Comparison of ENCODE assay signal across 1 cellular context in genomic region chr1:30790850-30791778, GRCh38.
TF ChIP-seq lines count a peak whose summit lies in the region.

No MANE protein-coding gene starts in this region.

TF ChIP-seq in K562, 482 proteins besides CTCF, POLR2A, EP300 and RAD21 (continued from another document and continues in another):
- 0 out of 2 replicates have a peak, but pooled peaks have one; percentile 26 for TF ChIP-seq ZBTB2 (IDR thresholded peaks at IDR 0.05)
- TF ChIP-seq, protein P1, sequence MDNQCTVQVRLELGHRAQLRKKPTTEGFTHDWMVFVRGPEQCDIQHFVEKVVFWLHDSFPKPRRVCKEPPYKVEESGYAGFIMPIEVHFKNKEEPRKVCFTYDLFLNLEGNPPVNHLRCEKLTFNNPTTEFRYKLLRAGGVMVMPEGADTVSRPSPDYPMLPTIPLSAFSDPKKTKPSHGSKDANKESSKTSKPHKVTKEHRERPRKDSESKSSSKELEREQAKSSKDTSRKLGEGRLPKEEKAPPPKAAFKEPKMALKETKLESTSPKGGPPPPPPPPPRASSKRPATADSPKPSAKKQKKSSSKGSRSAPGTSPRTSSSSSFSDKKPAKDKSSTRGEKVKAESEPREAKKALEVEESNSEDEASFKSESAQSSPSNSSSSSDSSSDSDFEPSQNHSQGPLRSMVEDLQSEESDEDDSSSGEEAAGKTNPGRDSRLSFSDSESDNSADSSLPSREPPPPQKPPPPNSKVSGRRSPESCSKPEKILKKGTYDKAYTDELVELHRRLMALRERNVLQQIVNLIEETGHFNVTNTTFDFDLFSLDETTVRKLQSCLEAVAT (IDR thresholded peaks at IDR 0.05): 0 out of 4 replicates have a peak, but pooled peaks of 1 of the 2 experiments have one; percentile 40
- TF ChIP-seq FOSL1 (tag; conservative IDR thresholded peaks at IDR 0.05): no peak
- TF ChIP-seq ZNF76 (CRISPR knock-in tag; IDR thresholded peaks at IDR 0.05; ENCODE audit: borderline replicate concordance): no peak
- TF ChIP-seq TOE1 (IDR thresholded peaks at IDR 0.05; ENCODE audit: borderline replicate concordance): 0 out of 2 replicates have a peak, but pooled peaks have one; percentile 25
- no peak for TF ChIP-seq TOE1 (CRISPR knock-in tag; IDR thresholded peaks at IDR 0.05; ENCODE audit: borderline replicate concordance, low read depth)
- no peak for TF ChIP-seq KLF1 (tag; IDR thresholded peaks at IDR 0.05)
- no peak for TF ChIP-seq CBX5 (IDR thresholded peaks at IDR 0.05; ENCODE audit: borderline replicate concordance, low read depth)
- no peak for TF ChIP-seq SMAD4 (CRISPR knock-in tag; conservative IDR thresholded peaks at IDR 0.05)
- TF ChIP-seq ARHGAP35 (IDR thresholded peaks at IDR 0.05; ENCODE audit: partially characterized antibody): no peak
- TF ChIP-seq CBX3 (IDR thresholded peaks at IDR 0.05; ENCODE audit: borderline replicate concordance in 1 of 2, low read length in 2 of 2): no peak
- no peak for TF ChIP-seq SNRNP70 (optimal IDR thresholded peaks at IDR 0.05; ENCODE audit: low read depth, low read length)
- TF ChIP-seq, protein P2, sequence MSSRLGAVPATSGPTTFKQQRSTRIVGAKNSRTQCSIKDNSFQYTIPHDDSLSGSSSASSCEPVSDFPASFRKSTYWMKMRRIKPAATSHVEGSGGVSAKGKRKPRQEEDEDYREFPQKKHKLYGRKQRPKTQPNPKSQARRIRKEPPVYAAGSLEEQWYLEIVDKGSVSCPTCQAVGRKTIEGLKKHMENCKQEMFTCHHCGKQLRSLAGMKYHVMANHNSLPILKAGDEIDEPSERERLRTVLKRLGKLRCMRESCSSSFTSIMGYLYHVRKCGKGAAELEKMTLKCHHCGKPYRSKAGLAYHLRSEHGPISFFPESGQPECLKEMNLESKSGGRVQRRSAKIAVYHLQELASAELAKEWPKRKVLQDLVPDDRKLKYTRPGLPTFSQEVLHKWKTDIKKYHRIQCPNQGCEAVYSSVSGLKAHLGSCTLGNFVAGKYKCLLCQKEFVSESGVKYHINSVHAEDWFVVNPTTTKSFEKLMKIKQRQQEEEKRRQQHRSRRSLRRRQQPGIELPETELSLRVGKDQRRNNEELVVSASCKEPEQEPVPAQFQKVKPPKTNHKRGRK (tag; IDR thresholded peaks at IDR 0.05): peak; percentile 99
- TF ChIP-seq ZBTB5 (IDR thresholded peaks at IDR 0.05): 0 out of 2 replicates have a peak, but pooled peaks have one; percentile 59
- TF ChIP-seq, protein P3, sequence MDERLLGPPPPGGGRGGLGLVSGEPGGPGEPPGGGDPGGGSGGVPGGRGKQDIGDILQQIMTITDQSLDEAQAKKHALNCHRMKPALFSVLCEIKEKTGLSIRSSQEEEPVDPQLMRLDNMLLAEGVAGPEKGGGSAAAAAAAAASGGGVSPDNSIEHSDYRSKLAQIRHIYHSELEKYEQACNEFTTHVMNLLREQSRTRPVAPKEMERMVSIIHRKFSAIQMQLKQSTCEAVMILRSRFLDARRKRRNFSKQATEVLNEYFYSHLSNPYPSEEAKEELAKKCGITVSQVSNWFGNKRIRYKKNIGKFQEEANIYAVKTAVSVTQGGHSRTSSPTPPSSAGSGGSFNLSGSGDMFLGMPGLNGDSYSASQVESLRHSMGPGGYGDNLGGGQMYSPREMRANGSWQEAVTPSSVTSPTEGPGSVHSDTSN (CRISPR knock-in tag; IDR thresholded peaks at IDR 0.05; ENCODE audit: low read depth): no peak
- TF ChIP-seq, protein P3 (tag; conservative IDR thresholded peaks at IDR 0.05; ENCODE audit: low read depth): no peak
- no peak for TF ChIP-seq PHB (CRISPR knock-in tag; IDR thresholded peaks at IDR 0.05)
- 0 out of 2 replicates have a peak, but pooled peaks have one; percentile 58 for TF ChIP-seq MTA1 (IDR thresholded peaks at IDR 0.05; ENCODE audit: borderline replicate concordance)
- TF ChIP-seq ZNF57 (CRISPR knock-in tag; IDR thresholded peaks at IDR 0.05): no peak
- TF ChIP-seq ZNF12 (CRISPR knock-in tag; IDR thresholded peaks at IDR 0.05): 0 out of 2 replicates have a peak, but pooled peaks have one; percentile 27
- no peak for TF ChIP-seq ZNF830 (CRISPR knock-in tag; IDR thresholded peaks at IDR 0.05)
- peak; percentile 69; the same call in 1 of the 2 replicates for TF ChIP-seq ELF4 (CRISPR knock-in tag; IDR thresholded peaks at IDR 0.05)
- peak; percentile 73; the same call in 1 of the 2 replicates for TF ChIP-seq OTX1 (CRISPR knock-in tag; IDR thresholded peaks at IDR 0.05)
- TF ChIP-seq MIER1 (IDR thresholded peaks at IDR 0.05; ENCODE audit: low read depth): peak; percentile 27; the same call in 1 of the 2 replicates
- TF ChIP-seq ZNF778 (CRISPR knock-in tag; IDR thresholded peaks at IDR 0.05): peak; percentile 38; the same call in 1 of the 2 replicates
- 0 out of 2 replicates have a peak, but pooled peaks have one; percentile 24 for TF ChIP-seq SMARCE1 (IDR thresholded peaks at IDR 0.05)
- TF ChIP-seq HDAC1 (IDR thresholded peaks at IDR 0.05): peak in 1 of 2 experiments; percentile 70; a peak in 1 of 4 replicates
- 0 out of 2 replicates have a peak, but pooled peaks have one; percentile 30 for TF ChIP-seq RREB1 (CRISPR knock-in tag; IDR thresholded peaks at IDR 0.05)
- no peak for TF ChIP-seq MLX (CRISPR knock-in tag; conservative IDR thresholded peaks at IDR 0.05)
- TF ChIP-seq NFATC3 (IDR thresholded peaks at IDR 0.05): no peak
- TF ChIP-seq, protein P4, sequence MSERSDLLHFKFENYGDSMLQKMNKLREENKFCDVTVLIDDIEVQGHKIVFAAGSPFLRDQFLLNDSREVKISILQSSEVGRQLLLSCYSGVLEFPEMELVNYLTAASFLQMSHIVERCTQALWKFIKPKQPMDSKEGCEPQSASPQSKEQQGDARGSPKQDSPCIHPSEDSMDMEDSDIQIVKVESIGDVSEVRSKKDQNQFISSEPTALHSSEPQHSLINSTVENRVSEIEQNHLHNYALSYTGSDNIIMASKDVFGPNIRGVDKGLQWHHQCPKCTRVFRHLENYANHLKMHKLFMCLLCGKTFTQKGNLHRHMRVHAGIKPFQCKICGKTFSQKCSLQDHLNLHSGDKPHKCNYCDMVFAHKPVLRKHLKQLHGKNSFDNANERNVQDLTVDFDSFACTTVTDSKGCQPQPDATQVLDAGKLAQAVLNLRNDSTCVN (CRISPR knock-in tag; IDR thresholded peaks at IDR 0.05): 0 out of 2 replicates have a peak, but pooled peaks have one; percentile 5
- TF ChIP-seq ASH1L (IDR thresholded peaks at IDR 0.05; ENCODE audit: borderline replicate concordance, low read depth, partially characterized antibody): peak; percentile 16
- TF ChIP-seq ZNF431 (CRISPR knock-in tag; IDR thresholded peaks at IDR 0.05): no peak
- 0 out of 2 replicates have a peak, but pooled peaks have one; percentile 31 for TF ChIP-seq ZC3H8 (IDR thresholded peaks at IDR 0.05)
- no peak for TF ChIP-seq GABPB2 (CRISPR knock-in tag; conservative IDR thresholded peaks at IDR 0.05)
